22 cellular contexts compared by ENCODE assay signal in genomic region chr1:225887030-225887314, GRCh38. TPM values are rescaled to one million over a fixed set of nuclear protein-coding genes. Genes with fewer than 3 reads are reported as not detected.
A peak's percentile ranks its signal among the peaks of the same experiment; 100 is the strongest.
DNase-seq lines count a peak whose midpoint lies in the region; ATAC-seq, FAIRE-seq and TF ChIP-seq lines count a peak whose summit lies in the region.
"Had no signal": no experiment of that assay in that cellular context is flagged by ENCODE, and none has a peak within 500 bp of the region (broad histone marks: within the 10 kb centered on the region; RNA-seq: fewer than 3 reads in every experiment).

No MANE protein-coding gene starts in this region.

- peaks cover 5% of the 10 kb centered on the region for H3K36me3 Mint-ChIP-seq in CD4-positive, alpha-beta T cell (ENCODE audit: low read depth)

- peaks cover 12% of the 10 kb centered on the region for H3K79me2 ChIP-seq in K562 (ENCODE audit: control insufficient read depth, insufficient read depth, low read length)

- intact Hi-C loops in CD4-positive, alpha-beta T cell (cut with DNase I, micrococcal nuclease) = loop anchor here in 1 of 2 experiments (10.0 kb wide), 1 partner anchor 178 kb away; the partner anchor contains the start of gene H3-3A
- intact Hi-C loops in K562 (cut with micrococcal nuclease) (no loop called here), right lobe of liver (cut with DNase I) (no loop called here), lower lobe of right lung (cut with DNase I) (no loop called here), posterior vena cava (cut with DNase I) (no loop called here)

- H3K4me1 Mint-ChIP-seq in CD4-positive, alpha-beta T cell (ENCODE audit: low read depth) = peaks cover 23% of the 10 kb centered on the region

- no TSS peak for BruUV-seq in K562 (replicated peaks; lab: Mats Ljungman, UMichigan)

- no peak for ATAC-seq in CD4-positive, alpha-beta T cell (ENCODE audit: poor library complexity)
- no peak for ATAC-seq in K562
- peak; percentile 25 to 39 (median 28) for ATAC-seq in right lobe of liver
- ATAC-seq in lower lobe of right lung = no peak

- no peak overlapping the region for H3K27ac ChIP-seq in CD4-positive, alpha-beta T cell (ENCODE audit: low read depth, low read length)
- H3K27ac ChIP-seq in K562 (ENCODE audit: extremely low read depth, low read depth, low read length) (no peak overlapping the region), right lobe of liver (peak overlapping the region in 1 of 3 donors; percentile 67), lower lobe of right lung (no peak overlapping the region)
- H3K27ac ChIP-seq: 22Rv1, RWPE1, SJCRH30 had no signal

- H3K9me1 ChIP-seq in K562 (ENCODE audit: control insufficient read depth, insufficient read depth, low read length) = peaks cover 3% of the 10 kb centered on the region

- H3K36me3 ChIP-seq in K562 (ENCODE audit: control insufficient read depth, insufficient read depth, low read length) = no peaks in the 10 kb centered on the region
- no peaks in the 10 kb centered on the region for H3K36me3 ChIP-seq in right lobe of liver
- H3K36me3 ChIP-seq in lower lobe of right lung = no peaks in the 10 kb centered on the region
- H3K36me3 ChIP-seq: SJCRH30 had no signal

- H3K9me3 Mint-ChIP-seq in CD4-positive, alpha-beta T cell = no peaks in the 10 kb centered on the region
- H3K9me3 Mint-ChIP-seq: CD8-positive, alpha-beta memory T cell had no signal

- CTCF ChIA-PET in CD4-positive, alpha-beta T cell (lab: Charles Lee) = no interaction called here
- CTCF ChIA-PET in K562 (lab: Yijun Ruan, JAX; ENCODE audit: low intra/inter-chr PET ratio) = no interaction called here

- TF ChIP-seq POLR2A in K562 (conservative IDR thresholded peaks at IDR 0.05) (no peak), right lobe of liver (IDR thresholded peaks at IDR 0.05) (no peak)

- H3K9ac ChIP-seq in K562 (ENCODE audit: insufficient read depth in 1 of 2, low read depth in 2 of 2, low read length in 2 of 2) = no peak overlapping the region

- POLR2A ChIA-PET in CD4-positive, alpha-beta T cell (lab: Charles Lee) = interaction anchor here (0.7 kb wide), 1 partner anchor 10 kb away, joined by 4 read pairs; no protein-coding TSS in a partner anchor
- POLR2A ChIA-PET in K562 (lab: Yijun Ruan, JAX) = interaction anchor here (0.7 kb wide), 1 partner anchor 388 kb away, joined by 3 read pairs; no protein-coding TSS in a partner anchor

- no peak overlapping the region for H3K4me2 ChIP-seq in K562 (ENCODE audit: insufficient read depth, low read length)

- TF ChIP-seq EP300 in K562 (IDR thresholded peaks at IDR 0.05; ENCODE audit: low read length) = no peak

- H3K4me1 ChIP-seq in K562 (replicated peaks in 1 of 2; ENCODE audit: control insufficient read depth in 2 of 2, insufficient read depth in 2 of 2, low read length in 2 of 2) (peaks cover 0 to 47% of the 10 kb centered on the region in 2 experiments; a peak in 3 of 5 replicates), right lobe of liver (peaks cover 0 to 71% (median 25%) of the 10 kb centered on the region in 4 donors), lower lobe of right lung (peaks cover 9% of the 10 kb centered on the region)

- no peaks in the 10 kb centered on the region for H3K27me3 Mint-ChIP-seq in CD4-positive, alpha-beta T cell

- no peak overlapping the region for H3K27ac Mint-ChIP-seq in CD4-positive, alpha-beta T cell

- 63% methylated on average over 7 of the region's 7 CpGs for WGBS in K562 (ENCODE audit: insufficient coverage, low coverage, missing lambda C conversion rate)
- 58% methylated on average over 3 of the region's 7 CpGs for WGBS in right lobe of liver (ENCODE audit: insufficient coverage, low coverage, low lambda C conversion rate, missing lambda C conversion rate)

- peak overlapping the region; percentile 25 for H3K4me3 Mint-ChIP-seq in CD4-positive, alpha-beta T cell

- H4K20me1 ChIP-seq in K562 (replicated peaks; ENCODE audit: control insufficient read depth, insufficient read depth, low read length) = no peaks in the 10 kb centered on the region

- no peak for DNase-seq in CD4-positive, alpha-beta T cell
- DNase-seq in K562 (ENCODE audit: extremely low read depth in 1 of 4, low spot score in 3 of 4) = no peak
- DNase-seq in right lobe of liver = peak in 1 of 3 donors; percentile 74
- DNase-seq in GM13976 (ENCODE audit: low spot score) = no peak
- DNase-seq in lower lobe of right lung = no peak
- DNase-seq in posterior vena cava (ENCODE audit: low spot score) = no peak
- DNase-seq: CD8-positive, alpha-beta memory T cell; GF-D8; KG1; NCI-H1048; NCI-H146; NCI-H226; NCI-H526; NK-92 treated with Interleukin-12 subunit alpha and Interleukin-12 subunit beta, amount 100 ng/mL, for 24 hours; OCI-M1; SJCRH30 had no signal

- H3K9me3 ChIP-seq in CD4-positive, alpha-beta T cell (ENCODE audit: control insufficient read depth, low read length) = no peaks in the 10 kb centered on the region
- H3K9me3 ChIP-seq in K562 (replicated peaks; ENCODE audit: control insufficient read depth, insufficient read depth, low read depth, low read length) (no peaks in the 10 kb centered on the region), right lobe of liver (no peaks in the 10 kb centered on the region), lower lobe of right lung (no peaks in the 10 kb centered on the region)
- H3K9me3 ChIP-seq: SJCRH30 had no signal

- no peak overlapping the region for H3K4me3 ChIP-seq in K562
- H3K4me3 ChIP-seq in right lobe of liver = no peak overlapping the region
- no peak overlapping the region for H3K4me3 ChIP-seq in lower lobe of right lung
- H3K4me3 ChIP-seq: SJCRH30 had no signal

- H2AFZ ChIP-seq in K562 (ENCODE audit: low read depth, low read length) = no peak overlapping the region

- no peak for FAIRE-seq in K562 (lab: Jason Lieb, UNC)
- FAIRE-seq: H54 had no signal

- H3K27me3 ChIP-seq in CD4-positive, alpha-beta T cell (ENCODE audit: control insufficient read depth, insufficient read depth, low read length) = no peaks in the 10 kb centered on the region
- H3K27me3 ChIP-seq in K562 (ENCODE audit: control insufficient read depth in 2 of 2, insufficient read depth in 2 of 2, low read length in 2 of 2) (no peaks in the 10 kb centered on the region), right lobe of liver (no peaks in the 10 kb centered on the region), lower lobe of right lung (ENCODE audit: low read depth) (no peaks in the 10 kb centered on the region)
- H3K27me3 ChIP-seq: SJCRH30 had no signal

- in situ Hi-C loops in K562 (cut with MboI) (no loop called here), GM13976 (cut with MboI; ENCODE audit: low sequenced_read_pairs, unreplicated experiment) (no loop called here)

- TF ChIP-seq CTCF in CD4-positive, alpha-beta T cell (IDR thresholded peaks at IDR 0.05) = no peak
- no peak for TF ChIP-seq CTCF in K562 (IDR thresholded peaks at IDR 0.05 in 2 of 3, conservative IDR thresholded peaks at IDR 0.05 in 1 of 3; ENCODE audit: insufficient read depth in 2 of 3, low read depth in 1 of 3, low read length in 3 of 3)
- TF ChIP-seq CTCF in right lobe of liver (IDR thresholded peaks at IDR 0.05) = no peak
- TF ChIP-seq CTCF in GM13976 (IDR thresholded peaks at IDR 0.05; ENCODE audit: borderline replicate concordance, control extremely low read depth, extremely low read depth, insufficient read depth, missing control alignments) = no peak
- no peak for TF ChIP-seq CTCF in lower lobe of right lung (IDR thresholded peaks at IDR 0.05)

- no peak for TF ChIP-seq RAD21 in K562 (CRISPR knock-in tag; conservative IDR thresholded peaks at IDR 0.05 in 1 of 2, IDR thresholded peaks at IDR 0.05 in 1 of 2)

RNA-seq across cellular contexts. Expression of gene LEFTY1, which starts 2.0 kb away (rescaled TPM):
- not detected for total RNA-seq in CD4-positive, alpha-beta T cell
- total RNA-seq in K562 (2011; cell fraction: chromatin; rRNA removed; ENCODE audit: low replicate concordance) = 0.88 and 1.0 TPM in 2 replicates
- total RNA-seq in K562 (2011; cell fraction: nucleolus; rRNA removed) = 1.2 TPM in 1 of 2 replicates, not detected in the other
- 1.1 TPM in 1 of 2 replicates, not detected in the other for total RNA-seq in K562 (2011; cell fraction: nucleoplasm; rRNA removed)
- total RNA-seq in K562 (2014; rRNA removed) (0.16 TPM in 1 of 2 replicates, not detected in the other), K562 (2014; rRNA removed; fragmentation: Illumina TruSeq; extraction: Trizol) (0.07 TPM in 1 of 2 replicates, not detected in the other), K562 (2015; rRNA removed; fragmentation: Illumina TruSeq; extraction: Trizol) (not detected in 2 replicates), K562 (2021) (0.20 and 0.24 TPM in 2 replicates), right lobe of liver (1 to 10 TPM in 1 of 6 experiments, under 1 TPM in 3, not detected in 2; 0.29 to 1.1 (median 0.54) TPM), lower lobe of right lung (not detected), posterior vena cava (under 1 TPM; 0.28 to 0.38 TPM)
- polyA plus RNA-seq in K562 (2011; rRNA removed) (0.09 and 0.21 TPM in 2 replicates), K562 (2014; fragmentation: Illumina TruSeq; extraction: Trizol) (0.15 TPM in 1 of 2 replicates, not detected in the other), K562 (2014; fragmentation: Nextera tagmentation; extraction: Ambion mirVana) (not detected), K562 (2014; rRNA removed) (0.13 TPM in 1 of 2 replicates, not detected in the other)
- polyA plus RNA-seq in K562 (2011; cell fraction: cytosol; rRNA removed) = 0.09 and 0.30 TPM in 2 replicates
- polyA plus RNA-seq in K562 (2011; cell fraction: nucleus; rRNA removed) = 0.41 and 0.67 TPM in 2 replicates
- 0.04 and 0.07 TPM in 2 replicates for polyA plus RNA-seq in K562 (2012)
- polyA minus RNA-seq in K562 (2011; rRNA and poly(A)+ RNA removed) = not detected in 2 replicates
- not detected in 2 replicates for polyA minus RNA-seq in K562 (2011; cell fraction: cytosol; rRNA and poly(A)+ RNA removed)
- polyA minus RNA-seq in K562 (2011; cell fraction: nucleus; rRNA and poly(A)+ RNA removed) = 0.22 and 0.27 TPM in 2 replicates
- total RNA-seq: CD8-positive, alpha-beta memory T cell; HT1080 had no signal

RNA-seq across cellular contexts. Expression of gene TMEM63A, which starts 4.8 kb away (rescaled TPM):
- total RNA-seq in CD4-positive, alpha-beta T cell = 100 to 1,000 TPM; 199 to 204 TPM
- total RNA-seq in K562 (2011; cell fraction: chromatin; rRNA removed; ENCODE audit: low replicate concordance) = 420 and 854 TPM in 2 replicates
- 362 and 382 TPM in 2 replicates for total RNA-seq in K562 (2011; cell fraction: nucleolus; rRNA removed)
- 379 and 427 TPM in 2 replicates for total RNA-seq in K562 (2011; cell fraction: nucleoplasm; rRNA removed)
- total RNA-seq in K562 (2014; rRNA removed) (17.5 and 21.2 TPM in 2 replicates), K562 (2014; rRNA removed; fragmentation: Illumina TruSeq; extraction: Trizol) (17.2 and 17.6 TPM in 2 replicates), K562 (2015; rRNA removed; fragmentation: Illumina TruSeq; extraction: Trizol) (16.2 and 17.5 TPM in 2 replicates), K562 (2021) (48.5 and 54.6 TPM in 2 replicates), right lobe of liver (10 to 100 TPM; 32.1 to 81.5 (median 44.9) TPM), lower lobe of right lung (141 TPM), posterior vena cava (10 to 100 TPM; 58.7 to 65.0 TPM)
- polyA plus RNA-seq in K562 (2011; rRNA removed) (39.2 and 70.5 TPM in 2 replicates), K562 (2014; fragmentation: Illumina TruSeq; extraction: Trizol) (37.7 and 39.0 TPM in 2 replicates), K562 (2014; fragmentation: Nextera tagmentation; extraction: Ambion mirVana) (1 to 10 TPM; 2.0 to 2.8 TPM), K562 (2014; rRNA removed) (30.5 and 32.4 TPM in 2 replicates)
- polyA plus RNA-seq in K562 (2011; cell fraction: cytosol; rRNA removed) = 23.7 and 25.8 TPM in 2 replicates
- polyA plus RNA-seq in K562 (2011; cell fraction: nucleus; rRNA removed) = 496 and 545 TPM in 2 replicates
- 27.0 and 59.7 TPM in 2 replicates for polyA plus RNA-seq in K562 (2012)
- 57.7 and 57.8 TPM in 2 replicates for polyA minus RNA-seq in K562 (2011; rRNA and poly(A)+ RNA removed)
- polyA minus RNA-seq in K562 (2011; cell fraction: cytosol; rRNA and poly(A)+ RNA removed) = 16.8 and 28.1 TPM in 2 replicates
- 118 and 144 TPM in 2 replicates for polyA minus RNA-seq in K562 (2011; cell fraction: nucleus; rRNA and poly(A)+ RNA removed)

RNA-seq across cellular contexts. Expression of gene PYCR2, which starts 37.1 kb away (rescaled TPM):
- 10 to 100 TPM; 24.1 to 26.2 TPM for total RNA-seq in CD4-positive, alpha-beta T cell
- 118 and 268 TPM in 2 replicates for total RNA-seq in K562 (2011; cell fraction: chromatin; rRNA removed; ENCODE audit: low replicate concordance)
- total RNA-seq in K562 (2011; cell fraction: nucleolus; rRNA removed) = 193 and 210 TPM in 2 replicates
- total RNA-seq in K562 (2011; cell fraction: nucleoplasm; rRNA removed) = 181 and 191 TPM in 2 replicates
- total RNA-seq in K562 (2014; rRNA removed) (162 and 176 TPM in 2 replicates), K562 (2014; rRNA removed; fragmentation: Illumina TruSeq; extraction: Trizol) (75.2 and 76.7 TPM in 2 replicates), K562 (2015; rRNA removed; fragmentation: Illumina TruSeq; extraction: Trizol) (79.2 and 83.5 TPM in 2 replicates), K562 (2021) (200 and 219 TPM in 2 replicates), right lobe of liver (10 to 100 TPM; 20.0 to 42.6 (median 24.9) TPM), lower lobe of right lung (73.2 TPM), posterior vena cava (10 to 100 TPM; 41.7 to 45.9 TPM)
- polyA plus RNA-seq in K562 (2011; rRNA removed) (127 and 246 TPM in 2 replicates), K562 (2014; fragmentation: Illumina TruSeq; extraction: Trizol) (154 and 187 TPM in 2 replicates), K562 (2014; fragmentation: Nextera tagmentation; extraction: Ambion mirVana) (1 to 10 TPM; 5.5 to 7.9 TPM), K562 (2014; rRNA removed) (195 and 208 TPM in 2 replicates)
- 168 and 216 TPM in 2 replicates for polyA plus RNA-seq in K562 (2011; cell fraction: cytosol; rRNA removed)
- 321 and 394 TPM in 2 replicates for polyA plus RNA-seq in K562 (2011; cell fraction: nucleus; rRNA removed)
- polyA plus RNA-seq in K562 (2012) = 161 and 213 TPM in 2 replicates
- polyA minus RNA-seq in K562 (2011; rRNA and poly(A)+ RNA removed) = 79.4 and 82.2 TPM in 2 replicates
- polyA minus RNA-seq in K562 (2011; cell fraction: cytosol; rRNA and poly(A)+ RNA removed) = 58.5 and 79.5 TPM in 2 replicates
- polyA minus RNA-seq in K562 (2011; cell fraction: nucleus; rRNA and poly(A)+ RNA removed) = 66.8 and 85.3 TPM in 2 replicates

RNA-seq across cellular contexts. Expression of gene LEFTY2, which starts 54.0 kb away (rescaled TPM):
- total RNA-seq in CD4-positive, alpha-beta T cell = not detected
- total RNA-seq in K562 (2011; cell fraction: chromatin; rRNA removed; ENCODE audit: low replicate concordance) = 0.23 TPM in 1 of 2 replicates, not detected in the other
- not detected in 2 replicates for total RNA-seq in K562 (2011; cell fraction: nucleolus; rRNA removed)
- total RNA-seq in K562 (2011; cell fraction: nucleoplasm; rRNA removed) = 0.29 TPM in 1 of 2 replicates, not detected in the other
- total RNA-seq in K562 (2014; rRNA removed) = 0.08 and 0.14 TPM in 2 replicates
- total RNA-seq in K562 (2014; rRNA removed; fragmentation: Illumina TruSeq; extraction: Trizol) = not detected in 2 replicates
- not detected in 2 replicates for total RNA-seq in K562 (2015; rRNA removed; fragmentation: Illumina TruSeq; extraction: Trizol)
- total RNA-seq in K562 (2021) = not detected in 2 replicates
- polyA plus RNA-seq in K562 (2011; rRNA removed) = 0.04 and 0.07 TPM in 2 replicates
- polyA plus RNA-seq in K562 (2011; cell fraction: cytosol; rRNA removed) = 0.03 and 0.06 TPM in 2 replicates
- polyA plus RNA-seq in K562 (2011; cell fraction: nucleus; rRNA removed) = 0.06 TPM in 1 of 2 replicates, not detected in the other
- 0.04 TPM in 2 replicates for polyA plus RNA-seq in K562 (2012)
- polyA plus RNA-seq in K562 (2014; fragmentation: Illumina TruSeq; extraction: Trizol) = not detected in 2 replicates
- polyA plus RNA-seq in K562 (2014; fragmentation: Nextera tagmentation; extraction: Ambion mirVana) = not detected
- polyA plus RNA-seq in K562 (2014; rRNA removed) = 0.78 TPM in 1 of 2 replicates, not detected in the other
- polyA minus RNA-seq in K562 (2011; rRNA and poly(A)+ RNA removed) = not detected in 2 replicates
- polyA minus RNA-seq in K562 (2011; cell fraction: cytosol; rRNA and poly(A)+ RNA removed) = not detected in 2 replicates
- polyA minus RNA-seq in K562 (2011; cell fraction: nucleus; rRNA and poly(A)+ RNA removed) = not detected in 2 replicates
- under 1 TPM in 1 of 6 experiments, not detected in 5; 0.31 TPM for total RNA-seq in right lobe of liver
- total RNA-seq in lower lobe of right lung = 1.2 TPM
- total RNA-seq in posterior vena cava = 1 to 10 TPM; 3.4 to 4.2 TPM
- total RNA-seq: CD8-positive, alpha-beta memory T cell; HT1080; M059J had no signal
- polyA plus RNA-seq: BJ; CD8-positive, alpha-beta memory T cell had no signal

Comparison
In these comparisons a context has a peak if more than half of its experiments do, and no peak if none do; other contexts are left out.
1. ATAC-seq: peak in right lobe of liver (4 of 4); none in CD4-positive, alpha-beta T cell (single experiment), K562 (single experiment) and lower lobe of right lung (0 of 2).